In the genomic region with DNA sequence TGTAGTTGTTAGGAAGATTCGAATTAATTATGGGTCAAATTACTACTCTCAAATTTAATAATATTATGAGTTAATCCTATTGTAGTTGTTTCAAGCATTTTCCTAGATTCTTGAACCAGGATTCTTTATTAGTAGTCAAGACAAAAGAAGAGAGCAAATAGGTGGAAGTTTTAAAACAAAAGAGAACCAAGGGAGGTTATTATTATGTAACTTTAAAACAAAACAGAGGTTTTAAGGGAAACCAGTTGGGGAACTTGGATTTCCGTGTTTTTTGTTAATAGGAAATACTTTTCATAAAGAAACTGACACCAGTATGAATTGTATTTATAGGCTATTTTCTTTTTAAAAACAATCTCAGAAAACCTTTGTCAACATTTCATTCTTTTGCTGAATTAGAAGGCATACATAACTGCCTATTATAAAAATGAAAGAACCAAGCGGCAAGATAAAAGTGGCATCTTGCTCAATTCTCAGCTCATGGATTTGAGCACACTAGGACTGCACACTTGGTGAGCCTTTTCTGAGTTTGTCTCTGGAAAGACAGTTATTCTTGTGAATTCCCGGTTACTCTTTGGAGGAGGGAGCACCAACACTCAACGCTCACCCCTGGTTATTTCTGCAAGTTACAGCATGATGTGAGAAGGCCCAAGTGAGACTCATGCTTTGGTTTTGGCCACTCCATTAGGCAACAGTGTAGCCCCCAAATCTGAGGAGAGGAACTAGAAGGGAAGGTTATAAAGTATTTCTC, we compare ENCODE assay signal across 17 cellular contexts.
"Had no signal": no experiment of that assay in that cellular context is flagged by ENCODE, and none has a peak within 500 bp of the region (broad histone marks: within the 10 kb centered on the region; RNA-seq: fewer than 3 reads in every experiment).

No MANE protein-coding gene starts in this region.

- H3K9me3 Mint-ChIP-seq: activated CD4-positive, alpha-beta memory T cell treated with anti-CD3 and anti-CD28 coated beads for 36 hours; activated naive CD4-positive, alpha-beta T cell treated with anti-CD3 and anti-CD28 coated beads, Interleukin-2, amount 50 U/mL, for 24 hours; activated T-cell treated with anti-CD3 and anti-CD28 coated beads, Interleukin-2, amount 50 U/mL, for 24 hours; memory B cell; naive thymus-derived CD8-positive, alpha-beta T cell; stimulated activated memory B cell treated with anti-CD40 and anti-IgM and Interleukin-4, amounts not matched to agents 10 μg/mL and 1 μg/mL and 100 μg/mL, for 72 hours; T-helper 1 cell treated with Interleukin-12 subunit alpha and Interleukin-12 subunit beta and Interleukin-4 antibody, amounts not matched to agents 30 μg/mL and 1 μg/mL, for 36 hours had no signal

- H3K27ac Mint-ChIP-seq: activated CD4-positive, alpha-beta memory T cell treated with anti-CD3 and anti-CD28 coated beads for 36 hours; activated CD4-positive, alpha-beta T cell treated with anti-CD3 and anti-CD28 coated beads for 36 hours; activated CD8-positive, alpha-beta memory T cell treated with anti-CD3 and anti-CD28 coated beads, Interleukin-2, amount 10 ng/mL, durations not matched to agents 7 days and 5 days; activated naive CD4-positive, alpha-beta T cell treated with anti-CD3 and anti-CD28 coated beads, Interleukin-2, amount 50 U/mL, for 24 hours; activated T-cell treated with anti-CD3 and anti-CD28 coated beads, Interleukin-2, amount 50 U/mL, for 24 hours; memory B cell; naive thymus-derived CD8-positive, alpha-beta T cell; stimulated activated memory B cell treated with anti-CD40 and anti-IgM and Interleukin-4, amounts not matched to agents 10 μg/mL and 1 μg/mL and 100 μg/mL, for 72 hours; T-helper 1 cell treated with Interleukin-12 subunit alpha and Interleukin-12 subunit beta and Interleukin-4 antibody, amounts not matched to agents 30 μg/mL and 1 μg/mL, for 36 hours had no signal

- FAIRE-seq: colon had no signal

- H3K27ac ChIP-seq: foreskin keratinocyte, tibial artery, vagina, WERI-Rb-1 had no signal

- H3K27me3 Mint-ChIP-seq: activated CD4-positive, alpha-beta memory T cell treated with anti-CD3 and anti-CD28 coated beads for 36 hours; activated CD4-positive, alpha-beta T cell treated with anti-CD3 and anti-CD28 coated beads for 36 hours; activated CD8-positive, alpha-beta memory T cell treated with anti-CD3 and anti-CD28 coated beads, Interleukin-2, amount 10 ng/mL, durations not matched to agents 7 days and 5 days; activated naive CD4-positive, alpha-beta T cell treated with anti-CD3 and anti-CD28 coated beads, Interleukin-2, amount 50 U/mL, for 24 hours; activated T-cell treated with anti-CD3 and anti-CD28 coated beads, Interleukin-2, amount 50 U/mL, for 24 hours; memory B cell; naive thymus-derived CD8-positive, alpha-beta T cell; stimulated activated memory B cell treated with anti-CD40 and anti-IgM and Interleukin-4, amounts not matched to agents 10 μg/mL and 1 μg/mL and 100 μg/mL, for 72 hours had no signal

- H3K36me3 ChIP-seq: adrenal gland, vagina, WERI-Rb-1 had no signal

- DNase-seq: activated CD4-positive, alpha-beta memory T cell treated with anti-CD3 and anti-CD28 coated beads for 36 hours; activated CD4-positive, alpha-beta T cell treated with anti-CD3 and anti-CD28 coated beads for 36 hours; activated CD8-positive, alpha-beta memory T cell treated with anti-CD3 and anti-CD28 coated beads, Interleukin-2, amount 10 ng/mL, durations not matched to agents 7 days and 5 days; activated T-cell treated with anti-CD3 and anti-CD28 coated beads, Interleukin-2, amount 50 U/mL, for 24 hours; adrenal gland; foreskin keratinocyte; naive thymus-derived CD8-positive, alpha-beta T cell; posterior cingulate gyrus; stimulated activated CD4-positive, alpha-beta T cell treated with anti-CD3 and anti-CD28 coated beads, Interleukin-2, amount 100 ng/mL, for 48 hours; tibial artery; WERI-Rb-1 had no signal

- H3K4me3 ChIP-seq: adrenal gland, tibial artery, vagina had no signal

- ATAC-seq: activated CD4-positive, alpha-beta T cell treated with anti-CD3 and anti-CD28 coated beads for 36 hours; activated CD8-positive, alpha-beta memory T cell treated with anti-CD3 and anti-CD28 coated beads, Interleukin-2, amount 10 ng/mL, durations not matched to agents 7 days and 5 days; foreskin keratinocyte; naive thymus-derived CD8-positive, alpha-beta T cell; stimulated activated memory B cell treated with anti-CD40 and anti-IgM and Interleukin-4, amounts not matched to agents 10 μg/mL and 1 μg/mL and 100 μg/mL, for 72 hours had no signal

- H3K27me3 ChIP-seq: adrenal gland, foreskin keratinocyte, tibial artery, vagina had no signal

- H3K4me1 Mint-ChIP-seq: activated naive CD4-positive, alpha-beta T cell treated with anti-CD3 and anti-CD28 coated beads, Interleukin-2, amount 50 U/mL, for 24 hours had no signal

- H3K4me1 ChIP-seq: adrenal gland, foreskin keratinocyte, vagina had no signal

- H3K9me3 ChIP-seq: adrenal gland, tibial artery, vagina had no signal

- H3K4me3 Mint-ChIP-seq: activated CD4-positive, alpha-beta memory T cell treated with anti-CD3 and anti-CD28 coated beads for 36 hours; activated CD4-positive, alpha-beta T cell treated with anti-CD3 and anti-CD28 coated beads for 36 hours; activated CD8-positive, alpha-beta memory T cell treated with anti-CD3 and anti-CD28 coated beads, Interleukin-2, amount 10 ng/mL, durations not matched to agents 7 days and 5 days; activated naive CD4-positive, alpha-beta T cell treated with anti-CD3 and anti-CD28 coated beads, Interleukin-2, amount 50 U/mL, for 24 hours; activated T-cell treated with anti-CD3 and anti-CD28 coated beads, Interleukin-2, amount 50 U/mL, for 24 hours; memory B cell; naive thymus-derived CD8-positive, alpha-beta T cell; stimulated activated memory B cell treated with anti-CD40 and anti-IgM and Interleukin-4, amounts not matched to agents 10 μg/mL and 1 μg/mL and 100 μg/mL, for 72 hours; T-helper 1 cell treated with Interleukin-12 subunit alpha and Interleukin-12 subunit beta and Interleukin-4 antibody, amounts not matched to agents 30 μg/mL and 1 μg/mL, for 36 hours had no signal
